ENCODE assay signal across 18 cellular contexts in the genomic region with DNA sequence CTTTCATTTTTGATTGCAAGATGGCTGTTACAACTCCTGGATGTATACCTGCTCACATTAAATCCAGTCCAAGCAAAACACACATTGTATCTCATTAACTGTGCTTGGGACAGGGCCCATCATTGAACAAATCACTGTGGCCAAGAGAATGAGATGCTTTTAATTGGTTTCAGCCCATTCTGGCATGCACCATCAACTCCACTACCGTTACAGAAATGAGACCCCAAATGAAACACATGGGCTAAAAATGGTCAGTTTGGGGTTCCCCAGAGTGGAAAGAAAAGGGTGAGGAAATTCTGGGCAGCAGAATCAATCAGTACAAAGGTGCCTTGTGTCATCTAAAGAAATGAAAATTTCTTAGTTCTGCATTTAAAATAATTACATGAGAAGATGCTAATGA.
"Had no signal": no experiment of that assay in that cellular context is flagged by ENCODE, and none has a peak within 500 bp of the region (broad histone marks: within the 10 kb centered on the region; RNA-seq: fewer than 3 reads in every experiment).

No MANE protein-coding gene starts in this region.

- H3K9me3 Mint-ChIP-seq: activated naive CD4-positive, alpha-beta T cell treated with anti-CD3 and anti-CD28 coated beads, Interleukin-2, amount 50 U/mL, for 72 hours; activated T-helper 1 cell treated with anti-CD3 and anti-CD28 coated beads, Interleukin-12 subunit alpha, Interleukin-12 subunit beta, Interleukin-2, Interleukin-4 antibody, amounts not matched to agents 30 ng/mL and 10 ng/mL and 1 ng/mL, durations not matched to agents 14 hours and 24 hours and 36 hours; stimulated activated memory B cell treated with anti-CD40 and anti-IgM and Interleukin-4, amounts not matched to agents 10 μg/mL and 1 μg/mL and 100 μg/mL, for 72 hours had no signal

- H3K9me3 ChIP-seq: adrenal gland, breast epithelium, gastrocnemius medialis, heart left ventricle, left lung, spleen, thoracic aorta had no signal

- H3K36me3 Mint-ChIP-seq: activated naive CD4-positive, alpha-beta T cell treated with anti-CD3 and anti-CD28 coated beads, Interleukin-2, amount 50 U/mL, for 72 hours; stimulated activated memory B cell treated with anti-CD40 and anti-IgM and Interleukin-4, amounts not matched to agents 10 μg/mL and 1 μg/mL and 100 μg/mL, for 72 hours had no signal

- H3K4me3 Mint-ChIP-seq: activated T-helper 1 cell treated with anti-CD3 and anti-CD28 coated beads, Interleukin-12 subunit alpha, Interleukin-12 subunit beta, Interleukin-2, Interleukin-4 antibody, amounts not matched to agents 30 ng/mL and 10 ng/mL and 1 ng/mL, durations not matched to agents 14 hours and 24 hours and 36 hours; stimulated activated memory B cell treated with anti-CD40 and anti-IgM and Interleukin-4, amounts not matched to agents 10 μg/mL and 1 μg/mL and 100 μg/mL, for 72 hours had no signal

- ATAC-seq: activated naive CD4-positive, alpha-beta T cell treated with anti-CD3 and anti-CD28 coated beads, Interleukin-2, amount 50 U/mL, for 72 hours; gastrocnemius medialis; heart left ventricle; left lung; stimulated activated memory B cell treated with anti-CD40 and anti-IgM and Interleukin-4, amounts not matched to agents 10 μg/mL and 1 μg/mL and 100 μg/mL, for 72 hours had no signal

- H3K4me3 ChIP-seq: adrenal gland, breast epithelium, gastrocnemius medialis, heart left ventricle, left lung, spleen, thoracic aorta had no signal

- DNase-seq: activated CD4-positive, alpha-beta T cell treated with anti-CD3 and anti-CD28 coated beads, Interleukin-2, amount 50 U/mL, for 48 hours; activated gamma-delta T cell treated with Interleukin-2 at 50 U/mL for 16 hours; activated T-cell treated with anti-CD3 and anti-CD28 coated beads for 4 hours; adrenal gland; effector CD4-positive, alpha-beta T cell; gastrocnemius medialis; heart left ventricle; left lung; occipital lobe; retina; spleen; stimulated activated CD4-positive, alpha-beta T cell treated with anti-CD3 and anti-CD28 coated beads, Interleukin-4, amount 100 ng/mL, for 4 hours; WERI-Rb-1 had no signal

- H3K36me3 ChIP-seq: adrenal gland, breast epithelium, gastrocnemius medialis, left lung, spleen, thoracic aorta, WERI-Rb-1 had no signal

- H3K27ac Mint-ChIP-seq: activated naive CD4-positive, alpha-beta T cell treated with anti-CD3 and anti-CD28 coated beads, Interleukin-2, amount 50 U/mL, for 72 hours; activated T-helper 1 cell treated with anti-CD3 and anti-CD28 coated beads, Interleukin-12 subunit alpha, Interleukin-12 subunit beta, Interleukin-2, Interleukin-4 antibody, amounts not matched to agents 30 ng/mL and 10 ng/mL and 1 ng/mL, durations not matched to agents 14 hours and 24 hours and 36 hours; stimulated activated memory B cell treated with anti-CD40 and anti-IgM and Interleukin-4, amounts not matched to agents 10 μg/mL and 1 μg/mL and 100 μg/mL, for 72 hours had no signal

- H3K27me3 Mint-ChIP-seq: stimulated activated memory B cell treated with anti-CD40 and anti-IgM and Interleukin-4, amounts not matched to agents 10 μg/mL and 1 μg/mL and 100 μg/mL, for 72 hours had no signal

- H3K4me1 Mint-ChIP-seq: stimulated activated memory B cell treated with anti-CD40 and anti-IgM and Interleukin-4, amounts not matched to agents 10 μg/mL and 1 μg/mL and 100 μg/mL, for 72 hours had no signal

- H3K4me1 ChIP-seq: adrenal gland, breast epithelium, gastrocnemius medialis, heart left ventricle, left lung, spleen had no signal

- H3K27me3 ChIP-seq: adrenal gland, breast epithelium, gastrocnemius medialis, heart left ventricle, left lung, spleen had no signal

- H3K27ac ChIP-seq: adrenal gland, breast epithelium, gastrocnemius medialis, heart left ventricle, left lung, spleen, thoracic aorta, WERI-Rb-1 had no signal
